In genomic region chr2:233353769-233354499, GRCh38 we compare ENCODE assay signal across 1 cellular context.
TF ChIP-seq lines count a peak whose summit lies in the region.

A gene with protein sequence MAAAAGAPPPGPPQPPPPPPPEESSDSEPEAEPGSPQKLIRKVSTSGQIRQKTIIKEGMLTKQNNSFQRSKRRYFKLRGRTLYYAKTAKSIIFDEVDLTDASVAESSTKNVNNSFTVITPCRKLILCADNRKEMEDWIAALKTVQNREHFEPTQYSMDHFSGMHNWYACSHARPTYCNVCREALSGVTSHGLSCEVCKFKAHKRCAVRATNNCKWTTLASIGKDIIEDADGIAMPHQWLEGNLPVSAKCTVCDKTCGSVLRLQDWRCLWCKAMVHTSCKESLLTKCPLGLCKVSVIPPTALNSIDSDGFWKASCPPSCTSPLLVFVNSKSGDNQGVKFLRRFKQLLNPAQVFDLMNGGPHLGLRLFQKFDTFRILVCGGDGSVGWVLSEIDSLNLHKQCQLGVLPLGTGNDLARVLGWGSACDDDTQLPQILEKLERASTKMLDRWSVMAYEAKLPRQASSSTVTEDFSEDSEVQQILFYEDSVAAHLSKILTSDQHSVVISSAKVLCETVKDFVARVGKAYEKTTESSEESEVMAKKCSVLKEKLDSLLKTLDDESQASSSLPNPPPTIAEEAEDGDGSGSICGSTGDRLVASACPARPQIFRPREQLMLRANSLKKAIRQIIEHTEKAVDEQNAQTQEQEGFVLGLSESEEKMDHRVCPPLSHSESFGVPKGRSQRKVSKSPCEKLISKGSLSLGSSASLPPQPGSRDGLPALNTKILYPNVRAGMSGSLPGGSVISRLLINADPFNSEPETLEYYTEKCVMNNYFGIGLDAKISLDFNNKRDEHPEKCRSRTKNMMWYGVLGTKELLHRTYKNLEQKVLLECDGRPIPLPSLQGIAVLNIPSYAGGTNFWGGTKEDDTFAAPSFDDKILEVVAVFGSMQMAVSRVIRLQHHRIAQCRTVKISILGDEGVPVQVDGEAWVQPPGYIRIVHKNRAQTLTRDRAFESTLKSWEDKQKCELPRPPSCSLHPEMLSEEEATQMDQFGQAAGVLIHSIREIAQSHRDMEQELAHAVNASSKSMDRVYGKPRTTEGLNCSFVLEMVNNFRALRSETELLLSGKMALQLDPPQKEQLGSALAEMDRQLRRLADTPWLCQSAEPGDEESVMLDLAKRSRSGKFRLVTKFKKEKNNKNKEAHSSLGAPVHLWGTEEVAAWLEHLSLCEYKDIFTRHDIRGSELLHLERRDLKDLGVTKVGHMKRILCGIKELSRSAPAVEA (plus strand): TSS chr2:233354494. CDS start chr2:233354519, 25 bp downstream.

TF ChIP-seq in K562, 482 proteins besides CTCF, POLR2A, EP300 and RAD21 (continued from another document):
- TF ChIP-seq, protein P1, sequence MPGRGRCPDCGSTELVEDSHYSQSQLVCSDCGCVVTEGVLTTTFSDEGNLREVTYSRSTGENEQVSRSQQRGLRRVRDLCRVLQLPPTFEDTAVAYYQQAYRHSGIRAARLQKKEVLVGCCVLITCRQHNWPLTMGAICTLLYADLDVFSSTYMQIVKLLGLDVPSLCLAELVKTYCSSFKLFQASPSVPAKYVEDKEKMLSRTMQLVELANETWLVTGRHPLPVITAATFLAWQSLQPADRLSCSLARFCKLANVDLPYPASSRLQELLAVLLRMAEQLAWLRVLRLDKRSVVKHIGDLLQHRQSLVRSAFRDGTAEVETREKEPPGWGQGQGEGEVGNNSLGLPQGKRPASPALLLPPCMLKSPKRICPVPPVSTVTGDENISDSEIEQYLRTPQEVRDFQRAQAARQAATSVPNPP (IDR thresholded peaks at IDR 0.05; ENCODE audit: borderline replicate concordance, insufficient read depth, insufficient read length), result no peak
- TF ChIP-seq ZNF316 (IDR thresholded peaks at IDR 0.05) (no peak), SMARCB1 (IDR thresholded peaks at IDR 0.05; ENCODE audit: insufficient read length, low read depth) (no peak), HDAC2 (IDR thresholded peaks at IDR 0.05) (peak; percentile 72), BCOR (IDR thresholded peaks at IDR 0.05) (0 out of 2 replicates have a peak, but pooled peaks have one; percentile 40), MNT (conservative IDR thresholded peaks at IDR 0.05) (0 out of 4 replicates have a peak, but pooled peaks of 1 of the 2 experiments have one; percentile 37), MTA1 (IDR thresholded peaks at IDR 0.05; ENCODE audit: borderline replicate concordance) (no peak), LCOR (CRISPR knock-in tag; IDR thresholded peaks at IDR 0.05) (no peak), NFXL1 (CRISPR knock-in tag; IDR thresholded peaks at IDR 0.05) (no peak), RFX1 (IDR thresholded peaks at IDR 0.05) (no peak), HMG20A (CRISPR knock-in tag; conservative IDR thresholded peaks at IDR 0.05) (no peak), RBM17 (IDR thresholded peaks at IDR 0.05; ENCODE audit: borderline replicate concordance, low read depth, low read length) (no peak), SMARCA4 (IDR thresholded peaks at IDR 0.05) (peak; percentile 38; the same call in 1 of the 2 replicates), SMAD4 (CRISPR knock-in tag; conservative IDR thresholded peaks at IDR 0.05) (no peak), PHF21A (IDR thresholded peaks at IDR 0.05; ENCODE audit: borderline replicate concordance, low read depth) (0 out of 2 replicates have a peak, but pooled peaks have one; percentile 27), HDAC1 (IDR thresholded peaks at IDR 0.05) (peak in 1 of 2 experiments; percentile 59; a peak in 2 of 4 replicates), CXXC5 (CRISPR knock-in tag; IDR thresholded peaks at IDR 0.05) (peak; percentile 53), LEF1 (IDR thresholded peaks at IDR 0.05) (peak; percentile 39; the same call in 1 of the 2 replicates), NFE2L1 (tag; IDR thresholded peaks at IDR 0.05; ENCODE audit: borderline replicate concordance, low read depth) (no peak), ZEB2 (IDR thresholded peaks at IDR 0.05) (peak; percentile 62), SMARCE1 (IDR thresholded peaks at IDR 0.05) (peak; percentile 56; the same call in 1 of the 2 replicates), YBX1 (IDR thresholded peaks at IDR 0.05) (no peak), ZC3H8 (IDR thresholded peaks at IDR 0.05) (no peak), NFIX (CRISPR knock-in tag; IDR thresholded peaks at IDR 0.05; ENCODE audit: low read depth) (no peak), U2AF1 (optimal IDR thresholded peaks at IDR 0.05; ENCODE audit: low read depth, low read length) (no peak), ZBTB7A (IDR thresholded peaks at IDR 0.05; ENCODE audit: borderline replicate concordance, control insufficient read depth, low read depth, low read length) (peak; percentile 54; the same call in 1 of the 2 replicates), MTF1 (CRISPR knock-in tag; IDR thresholded peaks at IDR 0.05; ENCODE audit: borderline replicate concordance) (no peak), NR2C2 (CRISPR knock-in tag; IDR thresholded peaks at IDR 0.05) (no peak), NR2C2 (tag; IDR thresholded peaks at IDR 0.05) (peak; percentile 45), L3MBTL2 (IDR thresholded peaks at IDR 0.05) (peak; percentile 72), POLR2AphosphoS5 (IDR thresholded peaks at IDR 0.05; ENCODE audit: control insufficient read depth, insufficient read depth, low read depth, low read length) (no peak)
